In the genomic region with DNA sequence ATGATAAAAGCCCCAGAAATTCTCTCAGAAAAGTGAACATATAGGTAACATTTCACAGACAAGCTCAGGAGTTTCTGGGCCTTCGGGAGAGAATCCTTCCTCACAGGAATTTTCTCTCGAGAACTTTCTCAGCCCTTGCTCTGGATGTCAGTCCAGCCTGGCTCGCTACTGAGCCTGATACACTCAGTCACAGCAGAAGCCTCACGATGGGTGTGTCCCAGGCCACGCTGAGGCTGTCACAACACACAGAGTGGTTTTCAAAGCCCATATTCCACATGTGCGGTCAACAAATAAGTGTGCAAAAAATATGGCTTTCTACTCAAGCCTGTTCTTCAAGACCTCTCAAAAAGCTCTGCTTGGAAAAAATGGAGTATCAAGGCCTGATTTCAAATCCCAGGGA, we compare ENCODE assay signal across 1 cellular context.
TF ChIP-seq lines count a peak whose summit lies in the region.

No MANE protein-coding gene starts in this region.

TF ChIP-seq in GM23338, 12 proteins besides CTCF, POLR2A, EP300 and RAD21 (continued from another document):
- TF ChIP-seq REST (IDR thresholded peaks at IDR 0.05; ENCODE audit: unreplicated experiment) (no peak), JUNB (IDR thresholded peaks at IDR 0.05; ENCODE audit: unreplicated experiment) (no peak), POLR2AphosphoS5 (IDR thresholded peaks at IDR 0.05; ENCODE audit: low read depth) (no peak), ZNF331 (CRISPR knock-in tag; IDR thresholded peaks at IDR 0.05; ENCODE audit: low read depth) (no peak), EZH2 (IDR thresholded peaks at IDR 0.05; ENCODE audit: low read depth, unreplicated experiment) (no peak), ZNF114 (CRISPR knock-in tag; IDR thresholded peaks at IDR 0.05) (no peak), NANOG (IDR thresholded peaks at IDR 0.05; ENCODE audit: borderline replicate concordance) (no peak), ZNF462 (CRISPR knock-in tag; IDR thresholded peaks at IDR 0.05) (no peak)
- TF ChIP-seq, protein P1, sequence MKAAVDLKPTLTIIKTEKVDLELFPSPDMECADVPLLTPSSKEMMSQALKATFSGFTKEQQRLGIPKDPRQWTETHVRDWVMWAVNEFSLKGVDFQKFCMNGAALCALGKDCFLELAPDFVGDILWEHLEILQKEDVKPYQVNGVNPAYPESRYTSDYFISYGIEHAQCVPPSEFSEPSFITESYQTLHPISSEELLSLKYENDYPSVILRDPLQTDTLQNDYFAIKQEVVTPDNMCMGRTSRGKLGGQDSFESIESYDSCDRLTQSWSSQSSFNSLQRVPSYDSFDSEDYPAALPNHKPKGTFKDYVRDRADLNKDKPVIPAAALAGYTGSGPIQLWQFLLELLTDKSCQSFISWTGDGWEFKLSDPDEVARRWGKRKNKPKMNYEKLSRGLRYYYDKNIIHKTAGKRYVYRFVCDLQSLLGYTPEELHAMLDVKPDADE (IDR thresholded peaks at IDR 0.05) = no peak
